8 cellular contexts compared by ENCODE assay signal in the genomic region with DNA sequence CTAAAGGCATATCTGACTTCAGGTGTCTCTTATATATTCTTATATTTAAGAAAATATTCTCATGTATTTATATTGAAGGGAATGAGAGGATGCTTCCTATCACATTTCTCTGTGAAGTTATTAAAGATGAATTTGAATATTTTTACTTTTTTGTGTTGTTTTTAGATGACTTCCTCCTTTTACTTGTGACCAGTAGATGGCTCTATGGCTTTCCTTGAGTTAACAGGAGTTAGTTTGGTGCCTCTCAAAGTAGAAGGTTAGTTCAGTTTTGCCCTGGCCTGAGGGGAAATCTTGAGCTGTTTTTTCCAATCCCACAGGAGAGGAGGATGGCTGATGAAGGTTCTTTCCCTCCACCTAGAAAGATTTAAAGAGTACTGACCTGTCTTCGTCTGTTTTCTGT.
A peak's percentile ranks its signal among the peaks of the same experiment; 100 is the strongest.
DNase-seq lines count a peak whose midpoint lies in the region; ATAC-seq and TF ChIP-seq lines count a peak whose summit lies in the region.

No MANE protein-coding gene starts in this region.

- no peak for ATAC-seq in activated T-helper 17 cell treated with anti-CD3 and anti-CD28 coated beads, Interleukin-2, amount 50 U/mL, for 72 hours (replicated peaks)
- ATAC-seq in GM21360 (IDR thresholded peaks at IDR 0.05; ENCODE audit: unreplicated experiment), result no peak

- no peaks in the 10 kb centered on the region for H3K4me1 Mint-ChIP-seq in activated T-helper 17 cell treated with anti-CD3 and anti-CD28 coated beads, Interleukin-2, amount 50 U/mL, for 72 hours
- H3K4me1 Mint-ChIP-seq in glutamatergic neuron (ENCODE audit: low read depth, unreplicated experiment), result peaks cover 4% of the 10 kb centered on the region

- H3K9me3 Mint-ChIP-seq in activated T-helper 17 cell treated with anti-CD3 and anti-CD28 coated beads, Interleukin-2, amount 50 U/mL, for 72 hours, result no peaks in the 10 kb centered on the region
- H3K9me3 Mint-ChIP-seq in glutamatergic neuron (ENCODE audit: unreplicated experiment), result peaks cover 2% of the 10 kb centered on the region

- H3K4me3 Mint-ChIP-seq in activated T-helper 17 cell treated with anti-CD3 and anti-CD28 coated beads, Interleukin-2, amount 50 U/mL, for 72 hours, result no peak overlapping the region
- no peak overlapping the region for H3K4me3 Mint-ChIP-seq in glutamatergic neuron (ENCODE audit: unreplicated experiment)

- no peak overlapping the region for H3K4me3 ChIP-seq in GM12864 (ENCODE audit: low read depth, low read length)

- DNase-seq in GM12864 (ENCODE audit: low read depth), result no peak
- peak; percentile 16 for DNase-seq in LoVo (ENCODE audit: low spot score)
- DNase-seq in amniotic epithelial cell (ENCODE audit: low read depth), result peak; percentile 33
- peak; percentile 24 for DNase-seq in myocyte (ENCODE audit: low read depth)
- DNase-seq in glutamatergic neuron, result no peak
- DNase-seq in SW480 (ENCODE audit: low spot score), result no peak

- TF ChIP-seq CTCF in GM12864 (IDR thresholded peaks at IDR 0.05; ENCODE audit: low read depth, low read length, missing control alignments), result peak; percentile 35
- TF ChIP-seq CTCF in glutamatergic neuron (IDR thresholded peaks at IDR 0.05; ENCODE audit: partially characterized antibody, unreplicated experiment), result no peak

- no peak overlapping the region for H3K27ac Mint-ChIP-seq in activated T-helper 17 cell treated with anti-CD3 and anti-CD28 coated beads, Interleukin-2, amount 50 U/mL, for 72 hours
- H3K27ac Mint-ChIP-seq in glutamatergic neuron (ENCODE audit: unreplicated experiment), result no peak overlapping the region

- no peaks in the 10 kb centered on the region for H3K36me3 Mint-ChIP-seq in activated T-helper 17 cell treated with anti-CD3 and anti-CD28 coated beads, Interleukin-2, amount 50 U/mL, for 72 hours (ENCODE audit: low read depth)
- H3K36me3 Mint-ChIP-seq in glutamatergic neuron (ENCODE audit: unreplicated experiment), result no peaks in the 10 kb centered on the region

- peaks cover 32% of the 10 kb centered on the region for H3K27me3 Mint-ChIP-seq in activated T-helper 17 cell treated with anti-CD3 and anti-CD28 coated beads, Interleukin-2, amount 50 U/mL, for 72 hours
- H3K27me3 Mint-ChIP-seq in glutamatergic neuron (ENCODE audit: unreplicated experiment), result no peaks in the 10 kb centered on the region

Comparison
In these comparisons a context has a peak if more than half of its experiments do, and no peak if none do; other contexts are left out.
1. DNase-seq: peak in LoVo (single experiment), amniotic epithelial cell (single experiment) and myocyte (single experiment); none in GM12864 (single experiment), glutamatergic neuron (single experiment) and SW480 (single experiment).